Comparison of ENCODE assay signal across 8 cellular contexts in the genomic region with DNA sequence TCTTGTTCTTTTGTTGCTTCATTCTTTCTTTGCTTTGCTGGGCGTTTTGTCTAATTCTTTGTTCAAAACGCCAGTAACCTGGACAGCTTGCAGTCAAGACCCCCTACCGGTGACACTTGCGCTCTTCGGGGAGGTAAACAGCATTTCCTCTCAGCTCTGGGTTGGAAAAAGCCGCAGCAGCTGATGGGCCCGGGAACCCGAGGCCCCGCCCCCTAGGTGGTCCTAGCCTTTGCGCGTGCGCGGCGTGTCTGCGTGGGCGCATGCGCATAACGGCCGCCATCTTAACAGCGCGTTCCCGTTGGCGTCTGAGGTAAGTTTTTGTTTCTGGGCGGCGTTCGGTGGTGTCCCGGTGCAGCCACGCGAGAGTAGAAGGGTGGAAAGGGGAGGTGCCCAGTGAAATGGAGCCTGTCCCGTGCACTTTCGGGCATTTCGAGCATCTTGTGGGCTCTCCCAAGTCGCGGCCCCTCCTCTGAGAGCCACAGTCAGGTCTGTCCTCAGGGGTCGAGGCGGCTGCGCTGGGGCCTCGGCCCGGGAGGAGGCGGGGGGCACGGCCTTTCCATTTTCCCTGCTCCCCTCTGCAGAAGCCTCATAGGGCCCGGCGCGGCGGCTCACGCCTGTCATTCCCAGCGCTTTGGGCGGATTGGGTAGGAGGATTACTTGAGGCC. TPM values are rescaled to one million over a fixed set of nuclear protein-coding genes. Genes with fewer than 3 reads are reported as not detected.
DNase-seq lines count a peak whose midpoint lies in the region; ATAC-seq and TF ChIP-seq lines count a peak whose summit lies in the region.

A gene (plus strand): TSS at position 261 of the 665 bp plus-strand sequence. CDS start 14,371 bp downstream, outside the sequence.

- peak within 1 kb of the TSS; percentile 64 to 83 (median 82) for H3K4me3 ChIP-seq in right lobe of liver

- ATAC-seq in GM19351 (IDR thresholded peaks at IDR 0.05; ENCODE audit: unreplicated experiment) (peak; percentile 96), HG03520 (IDR thresholded peaks at IDR 0.05; ENCODE audit: unreplicated experiment) (peak; percentile 91), right lobe of liver (peak; percentile 94 to 98 (median 98))

- TF ChIP-seq CTCF in right lobe of liver (IDR thresholded peaks at IDR 0.05), result peak in 2 of 4 donors; percentile 12 to 24

- peaks cover 0 to 34% (median 6%) of the 10 kb centered on the region in 4 donors for H3K9me3 ChIP-seq in right lobe of liver

- 2% methylated on average over 28 of the region's 48 CpGs for WGBS in right lobe of liver (ENCODE audit: insufficient coverage, low coverage, low lambda C conversion rate, missing lambda C conversion rate)

- H3K27ac ChIP-seq in right lobe of liver, result peak within 1 kb of the TSS; percentile 52 to 69 (median 62)

- H3K27me3 ChIP-seq in right lobe of liver, result no peaks in the 10 kb centered on the region

- intact Hi-C loops in right lobe of liver (cut with DNase I), result no loop called here

- no peak for TF ChIP-seq POLR2A in right lobe of liver (IDR thresholded peaks at IDR 0.05)

- H3K4me1 ChIP-seq in right lobe of liver, result no peaks in the 10 kb centered on the region

- H3K36me3 ChIP-seq in right lobe of liver, result peaks cover 0 to 2% (median 0%) of the 10 kb centered on the region in 4 donors

- DNase-seq in CD1c-positive myeloid dendritic cell (ENCODE audit: extremely low spot score) (peak; percentile 99), NCI-H69 (lab: John Stamatoyannopoulos, UW) (peak; percentile 96), dermis blood vessel endothelial cell (peak; percentile 97), right lobe of liver (peak; percentile 90 to 93 (median 91))
- peak; percentile 94 to 95 for DNase-seq in activated CD4-positive, alpha-beta T cell treated with anti-CD3 and anti-CD28 coated beads, Interleukin-2, amount 50 U/mL, for 24 hours (ENCODE audit: low read depth in 1 of 2, low spot score in 1 of 2)
- peak; percentile 96 for DNase-seq in stimulated activated CD4-positive, alpha-beta T cell treated with anti-CD3 and anti-CD28 coated beads, Interleukin-4, amount 100 ng/mL, for 24 hours

RNA-seq across cellular contexts. Expression of the gene that starts here (rescaled TPM):
- total RNA-seq in dermis blood vessel endothelial cell, result 13.2 and 25.7 TPM in 2 replicates
- 1 to 10 TPM; 1.7 to 7.8 (median 4.0) TPM for total RNA-seq in right lobe of liver

Comparison
In these comparisons a context has a peak if more than half of its experiments do, and no peak if none do; other contexts are left out.
1. Peak in every context shown above with its lines: DNase-seq, ATAC-seq, H3K4me3 ChIP-seq and H3K27ac ChIP-seq.